Comparison of ENCODE assay signal across 33 cellular contexts in genomic region chr15:29840928-29841327, GRCh38. TPM values are rescaled to one million over a fixed set of nuclear protein-coding genes. Genes with fewer than 3 reads are reported as not detected.
DNase-seq lines count a peak whose midpoint lies in the region; ATAC-seq and TF ChIP-seq lines count a peak whose summit lies in the region.
"Had no signal": no experiment of that assay in that cellular context is flagged by ENCODE, and none has a peak within 500 bp of the region (broad histone marks: within the 10 kb centered on the region; RNA-seq: fewer than 3 reads in every experiment).

No MANE protein-coding gene starts in this region.

- H3K9me3 Mint-ChIP-seq in GM23338, result no peaks in the 10 kb centered on the region
- no peaks in the 10 kb centered on the region for H3K9me3 Mint-ChIP-seq in chondrocyte (ENCODE audit: low read depth)
- no peaks in the 10 kb centered on the region for H3K9me3 Mint-ChIP-seq in neural progenitor cell
- H3K9me3 Mint-ChIP-seq in activated CD4-positive, alpha-beta T cell treated with anti-CD3 and anti-CD28 coated beads, Interleukin-2, amount 10 ng/mL, durations not matched to agents 24 days and 14 days, result peaks cover 2% of the 10 kb centered on the region

- no peak overlapping the region for H3K4me3 Mint-ChIP-seq in GM23338
- no peak overlapping the region for H3K4me3 Mint-ChIP-seq in chondrocyte (ENCODE audit: unreplicated experiment)
- H3K4me3 Mint-ChIP-seq in neural progenitor cell, result no peak overlapping the region
- H3K4me3 Mint-ChIP-seq in activated CD4-positive, alpha-beta T cell treated with anti-CD3 and anti-CD28 coated beads, Interleukin-2, amount 10 ng/mL, durations not matched to agents 24 days and 14 days, result no peak overlapping the region
- H3K4me3 Mint-ChIP-seq: activated CD4-positive, alpha-beta memory T cell treated with anti-CD3 and anti-CD28 coated beads, Interleukin-2, amount 10 ng/mL, durations not matched to agents 7 days and 5 days; activated T-helper 1 cell treated with anti-CD3 and anti-CD28 coated beads, Interleukin-12 subunit alpha, Interleukin-12 subunit beta, Interleukin-2, Interleukin-4 antibody, amounts not matched to agents 30 ng/mL and 10 ng/mL and 1 ng/mL, durations not matched to agents 14 hours and 24 hours and 36 hours; CD8-positive, alpha-beta memory T cell; naive B cell had no signal

- H3K36me3 ChIP-seq in GM23338 (ENCODE audit: insufficient read depth) (no peaks in the 10 kb centered on the region), neural progenitor cell (no peaks in the 10 kb centered on the region)
- H3K36me3 ChIP-seq: BE2C, esophagus squamous epithelium, neutrophil, thyroid gland had no signal

- H3K4me3 ChIP-seq in GM23338, result no peak overlapping the region
- no peak overlapping the region for H3K4me3 ChIP-seq in neural progenitor cell
- H3K4me3 ChIP-seq: esophagus squamous epithelium, thyroid gland had no signal

- ATAC-seq in GM23338, result no peak
- peak; percentile 92 for ATAC-seq in left ventricle myocardium superior
- ATAC-seq: stimulated activated naive CD8-positive, alpha-beta T cell treated with anti-CD3 and anti-CD28 coated beads, Interleukin-15, Interleukin-2, amounts not matched to agents 100 U/mL and 50 U/mL, for 24 hours had no signal

- H3K36me3 Mint-ChIP-seq in GM23338 (ENCODE audit: low read depth) (no peaks in the 10 kb centered on the region), chondrocyte (ENCODE audit: low read depth) (no peaks in the 10 kb centered on the region), neural progenitor cell (no peaks in the 10 kb centered on the region)
- no peaks in the 10 kb centered on the region for H3K36me3 Mint-ChIP-seq in activated CD4-positive, alpha-beta T cell treated with anti-CD3 and anti-CD28 coated beads, Interleukin-2, amount 10 ng/mL, durations not matched to agents 24 days and 14 days (ENCODE audit: low read depth)
- H3K36me3 Mint-ChIP-seq: naive B cell had no signal

- H4K20me1 ChIP-seq in GM23338 (replicated peaks; ENCODE audit: insufficient read depth), result no peaks in the 10 kb centered on the region
- no peaks in the 10 kb centered on the region for H4K20me1 ChIP-seq in neural progenitor cell (ENCODE audit: low read depth)

- DNase-seq in GM23338 (ENCODE audit: low spot score), result no peak
- DNase-seq in chondrocyte (ENCODE audit: low spot score), result no peak
- DNase-seq in left ventricle myocardium superior, result no peak
- DNase-seq in neural progenitor cell (ENCODE audit: low spot score), result no peak
- no peak for DNase-seq in NCI-H510A treated with DMSO at 0.1 percent for 48 hours (lab: John Stamatoyannopoulos, UW)
- DNase-seq in MV-4-11 (lab: John Stamatoyannopoulos, UW), result no peak
- no peak for DNase-seq in ureter (ENCODE audit: low spot score)
- DNase-seq in activated CD4-positive, alpha-beta T cell treated with anti-CD3 and anti-CD28 coated beads, Interleukin-2, amount 10 ng/mL, durations not matched to agents 24 days and 14 days, result no peak
- DNase-seq: activated CD4-positive, alpha-beta memory T cell treated with anti-CD3 and anti-CD28 coated beads, Interleukin-2, amount 10 ng/mL, durations not matched to agents 7 days and 5 days; activated CD4-positive, CD25-positive, alpha-beta regulatory T cell treated with anti-CD3 and anti-CD28 coated beads, Interleukin-2, amount 50 U/mL, for 72 hours; activated CD8-positive, alpha-beta memory T cell treated with anti-CD3 and anti-CD28 coated beads, Interleukin-2, amount 50 U/mL, for 4 hours; activated naive CD4-positive, alpha-beta T cell treated with Interleukin-2 at 50 U/mL for 16 hours; BE2C; CD8-positive, alpha-beta memory T cell; cerebellar nuclear complex; DMS 273 treated with DMSO at 0.1 percent for 48 hours; EL; esophagus squamous epithelium; H7; mesendoderm; naive B cell; NCI-H1417; NCI-H2029 treated with DMSO at 0.1 percent for 48 hours; NCI-H526; OCI-M1; small intestine; stimulated activated naive CD8-positive, alpha-beta T cell treated with anti-CD3 and anti-CD28 coated beads, Interleukin-15, Interleukin-2, amounts not matched to agents 100 U/mL and 50 U/mL, for 24 hours; thyroid gland had no signal

- H3K4me1 Mint-ChIP-seq in GM23338 (peaks cover 14% of the 10 kb centered on the region), chondrocyte (ENCODE audit: low read depth) (peaks cover 47% of the 10 kb centered on the region), neural progenitor cell (peaks cover 17% of the 10 kb centered on the region)
- H3K4me1 Mint-ChIP-seq in activated CD4-positive, alpha-beta T cell treated with anti-CD3 and anti-CD28 coated beads, Interleukin-2, amount 10 ng/mL, durations not matched to agents 24 days and 14 days, result no peaks in the 10 kb centered on the region
- H3K4me1 Mint-ChIP-seq: activated CD4-positive, alpha-beta memory T cell treated with anti-CD3 and anti-CD28 coated beads, Interleukin-2, amount 10 ng/mL, durations not matched to agents 7 days and 5 days; CD8-positive, alpha-beta memory T cell; naive B cell had no signal

- no peaks in the 10 kb centered on the region for H3K9me3 ChIP-seq in neural progenitor cell (ENCODE audit: low read depth)
- H3K9me3 ChIP-seq: BE2C, esophagus squamous epithelium, neutrophil, thyroid gland had no signal

- intact Hi-C loops in left ventricle myocardium superior (cut with micrococcal nuclease), result no loop called here
- intact Hi-C loops in activated CD4-positive, alpha-beta T cell treated with anti-CD3 and anti-CD28 coated beads, Interleukin-2, amount 10 ng/mL, durations not matched to agents 24 days and 14 days (cut with micrococcal nuclease), result no loop called here

- H2AFZ ChIP-seq in GM23338 (peak overlapping the region; percentile 70), neural progenitor cell (replicated peaks) (peak overlapping the region; percentile 15)

- H3K27ac Mint-ChIP-seq in GM23338 (no peak overlapping the region), chondrocyte (ENCODE audit: unreplicated experiment) (peak overlapping the region; percentile 32), neural progenitor cell (no peak overlapping the region)
- no peak overlapping the region for H3K27ac Mint-ChIP-seq in activated CD4-positive, alpha-beta T cell treated with anti-CD3 and anti-CD28 coated beads, Interleukin-2, amount 10 ng/mL, durations not matched to agents 24 days and 14 days
- H3K27ac Mint-ChIP-seq: activated CD4-positive, alpha-beta memory T cell treated with anti-CD3 and anti-CD28 coated beads, Interleukin-2, amount 10 ng/mL, durations not matched to agents 7 days and 5 days; activated T-helper 1 cell treated with anti-CD3 and anti-CD28 coated beads, Interleukin-12 subunit alpha, Interleukin-12 subunit beta, Interleukin-2, Interleukin-4 antibody, amounts not matched to agents 30 ng/mL and 10 ng/mL and 1 ng/mL, durations not matched to agents 14 hours and 24 hours and 36 hours; CD8-positive, alpha-beta memory T cell had no signal

- no peak overlapping the region for H3K9ac ChIP-seq in neural progenitor cell

- H3K4me1 ChIP-seq in GM23338 (ENCODE audit: insufficient read depth) (peaks cover 7% of the 10 kb centered on the region), neural progenitor cell (peaks cover 13% of the 10 kb centered on the region)
- H3K4me1 ChIP-seq: BE2C had no signal

- H3K27me3 Mint-ChIP-seq in GM23338 (ENCODE audit: insufficient read depth, low read depth, poor library complexity) (peaks cover 6% of the 10 kb centered on the region), chondrocyte (ENCODE audit: low read depth) (no peaks in the 10 kb centered on the region), neural progenitor cell (ENCODE audit: insufficient read depth, low read depth) (peaks cover 2% of the 10 kb centered on the region)
- peaks cover 15% of the 10 kb centered on the region for H3K27me3 Mint-ChIP-seq in activated CD4-positive, alpha-beta T cell treated with anti-CD3 and anti-CD28 coated beads, Interleukin-2, amount 10 ng/mL, durations not matched to agents 24 days and 14 days

- H3K9me2 ChIP-seq in GM23338 (ENCODE audit: insufficient read depth), result no peaks in the 10 kb centered on the region

- H3K79me2 ChIP-seq in GM23338 (replicated peaks; ENCODE audit: insufficient read depth) (no peaks in the 10 kb centered on the region), neural progenitor cell (ENCODE audit: low read depth) (no peaks in the 10 kb centered on the region)

- no peaks in the 10 kb centered on the region for H3K27me3 ChIP-seq in GM23338 (ENCODE audit: insufficient read depth)
- no peaks in the 10 kb centered on the region for H3K27me3 ChIP-seq in neural progenitor cell
- H3K27me3 ChIP-seq: BE2C, esophagus squamous epithelium, thyroid gland had no signal

- H3K27ac ChIP-seq in GM23338 (ENCODE audit: low read depth) (no peak overlapping the region), neural progenitor cell (no peak overlapping the region)
- H3K27ac ChIP-seq: esophagus squamous epithelium, HL-60, neutrophil, RWPE1, thyroid gland had no signal

- TF ChIP-seq CTCF in GM23338 (conservative IDR thresholded peaks at IDR 0.05; ENCODE audit: low read depth in 2 of 2), result no peak
- no peak for TF ChIP-seq CTCF in chondrocyte (IDR thresholded peaks at IDR 0.05)
- TF ChIP-seq CTCF in neural progenitor cell (IDR thresholded peaks at IDR 0.05), result no peak

- H3F3A ChIP-seq in GM23338 (replicated peaks; ENCODE audit: low read depth) (no peaks in the 10 kb centered on the region), neural progenitor cell (ENCODE audit: low read depth) (peaks cover 7% of the 10 kb centered on the region)

- H3K4me2 ChIP-seq in GM23338, result no peak overlapping the region
- H3K4me2 ChIP-seq in neural progenitor cell, result no peak overlapping the region

TF ChIP-seq in GM23338, 12 proteins besides CTCF, POLR2A, EP300 and RAD21 (continues in another document):
- TF ChIP-seq ZNF114 (CRISPR knock-in tag; IDR thresholded peaks at IDR 0.05), result no peak

RNA-seq across cellular contexts. Expression of gene TJP1, which starts 18.7 kb away (rescaled TPM):
- total RNA-seq in GM23338 (2014; rRNA removed; shearing (Covaris generic)), result 108 and 116 TPM in 2 replicates
- polyA plus RNA-seq in GM23338 (2016; fragmentation: Nextera tagmentation; extraction: Ambion mirVana), result 69.8 and 76.2 TPM in 2 replicates
- total RNA-seq in chondrocyte (90.5 to 108 TPM (median 91.7 TPM) in 3 replicates), left ventricle myocardium superior (123 TPM), neural progenitor cell (ENCODE audit: low replicate concordance) (98.1 and 126 TPM in 2 replicates), ureter (120 TPM)
- not detected in 2 replicates for total RNA-seq in activated CD4-positive, alpha-beta T cell treated with anti-CD3 and anti-CD28 coated beads, Interleukin-2, amount 10 ng/mL, durations not matched to agents 24 days and 14 days
- total RNA-seq: activated CD4-positive, alpha-beta memory T cell treated with anti-CD3 and anti-CD28 coated beads, Interleukin-2, amount 10 ng/mL, durations not matched to agents 7 days and 5 days; activated T-helper 1 cell treated with anti-CD3 and anti-CD28 coated beads, Interleukin-12 subunit alpha, Interleukin-12 subunit beta, Interleukin-2, Interleukin-4 antibody, amounts not matched to agents 30 ng/mL and 10 ng/mL and 1 ng/mL, durations not matched to agents 14 hours and 24 hours and 36 hours; CD8-positive, alpha-beta memory T cell; T-helper 2 cell treated with Interferon-gamma antibody and Interleukin-4, amounts not matched to agents 100 ng/mL and 5 ng/mL, for 36 hours had no signal
- polyA plus RNA-seq: CD8-positive, alpha-beta memory T cell had no signal

Comparison
In these comparisons a context has a peak if more than half of its experiments do, and no peak if none do; other contexts are left out.
1. RNA of gene TJP1, which starts 18.7 kb away (total RNA-seq): 98.1 to 126 TPM in neural progenitor cell, 123 TPM in left ventricle myocardium superior (single experiment), 120 TPM in ureter (single experiment), 108 to 116 TPM in GM23338 and 90.5 to 108 TPM in chondrocyte; not detected in activated CD4-positive, alpha-beta T cell treated with anti-CD3 and anti-CD28 coated beads, Interleukin-2, amount 10 ng/mL, durations not matched to agents 24 days and 14 days; every median in the first group is over 10 times any median in the second.